In the genomic region with DNA sequence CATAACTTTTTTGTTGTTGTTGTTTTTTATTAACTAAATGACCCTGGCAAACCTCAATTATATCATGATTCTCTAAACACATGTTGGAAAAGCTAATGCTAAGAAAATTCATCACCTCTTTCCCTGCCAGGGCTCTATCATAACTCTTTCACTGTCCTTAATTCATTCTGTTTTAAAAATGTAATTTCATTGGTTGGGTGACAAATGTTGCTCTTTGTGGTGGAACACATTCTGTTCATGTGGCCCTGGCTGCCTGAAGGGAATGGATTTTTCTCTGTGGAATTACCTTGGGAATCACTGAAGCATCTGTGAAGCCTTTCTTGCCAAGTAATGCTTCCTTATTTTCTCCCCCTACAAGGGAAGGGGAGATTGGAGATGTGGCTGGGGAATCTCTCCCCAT, we compare ENCODE assay signal across 24 cellular contexts.
"Had no signal": no experiment of that assay in that cellular context is flagged by ENCODE, and none has a peak within 500 bp of the region (broad histone marks: within the 10 kb centered on the region; RNA-seq: fewer than 3 reads in every experiment).

No MANE protein-coding gene starts in this region.

- H3K27me3 Mint-ChIP-seq: dendritic cell treated with granulocyte-macrophage colony-stimulating factor and Interleukin-4, amounts not matched to agents 40 ng/mL and 50 ng/mL, for 4 days; memory B cell; stimulated activated naive B cell treated with anti-CD40 and anti-IgM and Interleukin-4, amounts not matched to agents 10 μg/mL and 1 μg/mL and 100 μg/mL, for 72 hours; stimulated activated naive CD8-positive, alpha-beta T cell treated with anti-CD3 and anti-CD28 coated beads, Interleukin-15, Interleukin-2, amounts not matched to agents 100 ng/mL and 50 ng/mL, for 24 hours had no signal

- ATAC-seq: foreskin keratinocyte; gastroesophageal sphincter; natural killer cell; right lobe of liver; stimulated activated naive B cell treated with anti-CD40 and anti-IgM and Interleukin-4, amounts not matched to agents 10 μg/mL and 1 μg/mL and 100 μg/mL, for 72 hours; upper lobe of right lung had no signal

- H3K27ac Mint-ChIP-seq: dendritic cell treated with granulocyte-macrophage colony-stimulating factor and Interleukin-4, amounts not matched to agents 40 ng/mL and 50 ng/mL, for 4 days; immature natural killer cell; memory B cell; natural killer cell; stimulated activated naive B cell treated with anti-CD40 and anti-IgM and Interleukin-4, amounts not matched to agents 10 μg/mL and 1 μg/mL and 100 μg/mL, for 72 hours; stimulated activated naive CD8-positive, alpha-beta T cell treated with anti-CD3 and anti-CD28 coated beads, Interleukin-15, Interleukin-2, amounts not matched to agents 100 ng/mL and 50 ng/mL, for 24 hours had no signal

- H3K4me1 ChIP-seq: colonic mucosa, foreskin keratinocyte, gastroesophageal sphincter, right lobe of liver, transverse colon, upper lobe of right lung, uterus had no signal

- H3K4me3 ChIP-seq: colonic mucosa, esophagus muscularis mucosa, gastroesophageal sphincter, lung, ovary, right lobe of liver, transverse colon, upper lobe of right lung, uterus had no signal

- H3K9me3 Mint-ChIP-seq: dendritic cell treated with granulocyte-macrophage colony-stimulating factor and Interleukin-4, amounts not matched to agents 40 ng/mL and 50 ng/mL, for 4 days; memory B cell; stimulated activated naive CD8-positive, alpha-beta T cell treated with anti-CD3 and anti-CD28 coated beads, Interleukin-15, Interleukin-2, amounts not matched to agents 100 ng/mL and 50 ng/mL, for 24 hours had no signal

- H3K36me3 Mint-ChIP-seq: immature natural killer cell; memory B cell; natural killer cell; stimulated activated naive B cell treated with anti-CD40 and anti-IgM and Interleukin-4, amounts not matched to agents 10 μg/mL and 1 μg/mL and 100 μg/mL, for 72 hours had no signal

- H3K4me3 Mint-ChIP-seq: dendritic cell treated with granulocyte-macrophage colony-stimulating factor and Interleukin-4, amounts not matched to agents 40 ng/mL and 50 ng/mL, for 4 days; immature natural killer cell; memory B cell; natural killer cell; stimulated activated naive B cell treated with anti-CD40 and anti-IgM and Interleukin-4, amounts not matched to agents 10 μg/mL and 1 μg/mL and 100 μg/mL, for 72 hours; stimulated activated naive CD8-positive, alpha-beta T cell treated with anti-CD3 and anti-CD28 coated beads, Interleukin-15, Interleukin-2, amounts not matched to agents 100 ng/mL and 50 ng/mL, for 24 hours had no signal

- H3K9me3 ChIP-seq: colonic mucosa, esophagus muscularis mucosa, gastroesophageal sphincter, ovary, right lobe of liver, transverse colon, upper lobe of right lung, uterus had no signal

- DNase-seq: colonic mucosa; effector memory CD4-positive, alpha-beta T cell; foreskin keratinocyte; immature natural killer cell; islet precursor cell; kidney glomerular epithelial cell; natural killer cell; occipital lobe; ovary; posterior cingulate gyrus; right lobe of liver; small intestine; stimulated activated CD4-positive, alpha-beta T cell treated with anti-CD3 and anti-CD28 coated beads, Interleukin-15, amount 100 ng/mL, for 24 hours; stimulated activated CD4-positive, alpha-beta T cell treated with anti-CD3 and anti-CD28 coated beads, Interleukin-2, amount 100 ng/mL, for 48 hours; stimulated activated naive B cell treated with anti-CD40 and anti-IgM and Interleukin-4, amounts not matched to agents 10 μg/mL and 1 μg/mL and 100 μg/mL, for 72 hours; transverse colon; upper lobe of right lung; uterus had no signal

- H3K27me3 ChIP-seq: colonic mucosa, esophagus muscularis mucosa, foreskin keratinocyte, gastroesophageal sphincter, ovary, right lobe of liver, transverse colon, upper lobe of right lung, uterus had no signal

- H3K4me1 Mint-ChIP-seq: immature natural killer cell; memory B cell; natural killer cell; stimulated activated naive B cell treated with anti-CD40 and anti-IgM and Interleukin-4, amounts not matched to agents 10 μg/mL and 1 μg/mL and 100 μg/mL, for 72 hours had no signal

- H3K27ac ChIP-seq: colonic mucosa, esophagus muscularis mucosa, foreskin keratinocyte, gastroesophageal sphincter, ovary, right lobe of liver, transverse colon, upper lobe of right lung, uterus had no signal

- H3K36me3 ChIP-seq: colonic mucosa, esophagus muscularis mucosa, gastroesophageal sphincter, ovary, right lobe of liver, transverse colon, upper lobe of right lung, uterus had no signal
